ENCODE assay signal across 17 cellular contexts in genomic region chr10:117950408-117950807, GRCh38.
"Had no signal": no experiment of that assay in that cellular context is flagged by ENCODE, and none has a peak within 500 bp of the region (broad histone marks: within the 10 kb centered on the region; RNA-seq: fewer than 3 reads in every experiment).

No MANE protein-coding gene starts in this region.

- H3K9me3 ChIP-seq: adrenal gland, breast epithelium, gastrocnemius medialis, left ventricle myocardium inferior, spleen, testis had no signal

- H3K27ac ChIP-seq: adrenal gland, breast epithelium, gastrocnemius medialis, left ventricle myocardium inferior, spleen, testis had no signal

- DNase-seq: activated gamma-delta T cell; activated T-cell treated with anti-CD3 and anti-CD28 coated beads, Interleukin-2, amount 50 U/mL, for 72 hours; adrenal gland; cerebellar nuclear complex; cortex of kidney; gastrocnemius medialis; head of caudate nucleus; left ventricle myocardium inferior; mammary epithelial cell; nephron progenitor cell; nucleus accumbens; spleen; stimulated activated CD4-positive, alpha-beta T cell treated with anti-CD3 and anti-CD28 coated beads, Interleukin-4, amount 100 ng/mL, for 4 hours; testis had no signal

- H3K36me3 ChIP-seq: adrenal gland, breast epithelium, gastrocnemius medialis, left ventricle myocardium inferior, spleen had no signal

- H3K4me3 ChIP-seq: adrenal gland, breast epithelium, gastrocnemius medialis, left ventricle myocardium inferior, spleen, testis had no signal

- H3K4me1 ChIP-seq: adrenal gland, breast epithelium, gastrocnemius medialis, left ventricle myocardium inferior, spleen, testis had no signal

- ATAC-seq: activated CD4-positive, CD25-positive, alpha-beta regulatory T cell treated with anti-CD3 and anti-CD28 coated beads, Interleukin-2, amount 50 U/mL, for 24 hours; activated T-cell treated with anti-CD3 and anti-CD28 coated beads, Interleukin-2, amount 50 U/mL, for 72 hours; gastrocnemius medialis; stimulated activated memory B cell treated with anti-CD40 and anti-IgM and Interleukin-4, amounts not matched to agents 10 μg/mL and 1 μg/mL and 100 μg/mL, for 72 hours had no signal

- H3K27me3 ChIP-seq: breast epithelium, gastrocnemius medialis, testis had no signal
